ENCODE assay signal across 19 cellular contexts in genomic region chr14:72652179-72652578, GRCh38.
"Had no signal": no experiment of that assay in that cellular context is flagged by ENCODE, and none has a peak within 500 bp of the region (broad histone marks: within the 10 kb centered on the region; RNA-seq: fewer than 3 reads in every experiment).

No MANE protein-coding gene starts in this region.

- H3K9ac ChIP-seq: neural progenitor cell had no signal

- H3K4me1 ChIP-seq: neural progenitor cell, prostate gland had no signal

- H3K27me3 ChIP-seq: neural progenitor cell, right atrium auricular region, thyroid gland had no signal

- H3K36me3 ChIP-seq: esophagus muscularis mucosa, neural progenitor cell, prostate gland, right atrium auricular region, thyroid gland had no signal

- H3K4me2 ChIP-seq: neural progenitor cell had no signal

- H2AFZ ChIP-seq: neural progenitor cell had no signal

- H3K27ac ChIP-seq: esophagus muscularis mucosa, neural progenitor cell, prostate gland, right atrium auricular region, thyroid gland had no signal

- H3K4me3 ChIP-seq: esophagus muscularis mucosa, mucosa of descending colon, neural progenitor cell, prostate gland, right atrium auricular region, thyroid gland had no signal

- DNase-seq: activated CD4-positive, alpha-beta T cell treated with anti-CD3 and anti-CD28 coated beads, Interleukin-2, amount 10 ng/mL, durations not matched to agents 24 days and 14 days; activated CD8-positive, alpha-beta T cell treated with anti-CD3 and anti-CD28 coated beads for 36 hours; activated effector memory CD4-positive, alpha-beta T cell treated with Interleukin-2 at 50 U/mL for 16 hours; activated naive CD4-positive, alpha-beta T cell treated with anti-CD3 and anti-CD28 coated beads, Interleukin-2, amount 10 ng/mL, durations not matched to agents 7 days and 5 days; activated naive CD8-positive, alpha-beta T cell treated with anti-CD3 and anti-CD28 coated beads, Interleukin-2, amount 50 U/mL, for 24 hours; activated T-cell treated with anti-CD3 and anti-CD28 coated beads, Interleukin-2, amount 50 U/mL, for 4 hours; dermis blood vessel endothelial cell; effector memory CD4-positive, alpha-beta T cell; immature natural killer cell; mucosa of descending colon; naive thymus-derived CD4-positive, alpha-beta T cell; stimulated activated CD4-positive, alpha-beta T cell treated with anti-CD3 and anti-CD28 coated beads, Interleukin-2, amount 100 ng/mL, for 24 hours; stimulated activated naive CD4-positive, alpha-beta T cell treated with Interleukin-2 at 50 U/mL for 16 hours; T1000; thyroid gland had no signal

- H3K9me3 ChIP-seq: esophagus muscularis mucosa, mucosa of descending colon, prostate gland, right atrium auricular region, thyroid gland had no signal
